8 cellular contexts compared by ENCODE assay signal in the genomic region with DNA sequence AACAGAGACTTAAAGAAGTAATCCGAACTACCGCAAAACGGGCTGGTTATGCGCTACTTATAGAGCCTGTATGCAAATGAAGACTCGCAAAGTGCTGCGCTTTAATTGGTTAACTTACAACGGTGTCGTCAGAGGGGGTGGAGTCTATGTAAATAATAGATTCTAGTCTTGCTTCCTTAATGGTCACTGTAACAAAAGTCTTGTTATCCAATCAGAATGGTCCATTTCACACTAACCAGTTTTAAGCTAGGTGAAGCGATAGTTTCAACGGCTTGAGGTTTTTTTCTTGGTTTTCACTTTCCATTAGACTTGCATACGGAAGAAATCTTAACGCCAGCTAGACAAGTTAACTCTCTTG.
DNase-seq lines count a peak whose midpoint lies in the region; ATAC-seq and TF ChIP-seq lines count a peak whose summit lies in the region.
"Not testable (repeated sequence)": the region's sequence is repeated elsewhere in the genome, so short reads cannot be mapped to it uniquely, and the experiment has no call there.

No MANE protein-coding gene starts in this region.

- not testable (repeated sequence) for TF ChIP-seq EP300 in tibial nerve (IDR thresholded peaks at IDR 0.05)

- H3K9me3 Mint-ChIP-seq in CD4-positive, alpha-beta memory T cell; activated CD8-positive, alpha-beta T cell treated with anti-CD3 and anti-CD28 coated beads for 36 hours: not testable (repeated sequence)

- POLR2A ChIA-PET in CD4-positive, alpha-beta memory T cell (lab: Charles Lee; ENCODE audit: partially characterized antibody); activated CD8-positive, alpha-beta T cell treated with anti-CD3 and anti-CD28 coated beads for 36 hours (lab: Charles Lee): not testable (repeated sequence)

- not testable (repeated sequence) for TF ChIP-seq CTCF in activated CD8-positive, alpha-beta T cell treated with anti-CD3 and anti-CD28 coated beads for 36 hours (IDR thresholded peaks at IDR 0.05); cardiac fibroblast (IDR thresholded peaks at IDR 0.05; ENCODE audit: low read depth, low read length); fibroblast of the aortic adventitia (IDR thresholded peaks at IDR 0.05; ENCODE audit: insufficient read depth, low read length); kidney epithelial cell (IDR thresholded peaks at IDR 0.05; ENCODE audit: insufficient read depth, low read length, poor library complexity, severe bottlenecking); psoas muscle (IDR thresholded peaks at IDR 0.05); tibial nerve (IDR thresholded peaks at IDR 0.05)

- H3K9me3 ChIP-seq in CD4-positive, alpha-beta memory T cell (ENCODE audit: control insufficient read depth in 1 of 2, low read length in 2 of 2); HUES6 (ENCODE audit: control insufficient read depth, insufficient read depth, low read depth, low read length); psoas muscle; tibial nerve: not testable (repeated sequence)

- not testable (repeated sequence) for H3K27me3 ChIP-seq in CD4-positive, alpha-beta memory T cell (ENCODE audit: insufficient read depth, low read length); HUES6 (ENCODE audit: control insufficient read depth, insufficient read depth, low read length); kidney epithelial cell (ENCODE audit: control insufficient read depth, insufficient read depth, low read length); psoas muscle (ENCODE audit: insufficient read depth in 3 of 3, low read length in 2 of 3); tibial nerve

- H3K4me3 Mint-ChIP-seq in CD4-positive, alpha-beta memory T cell: peak overlapping the region in 4 of 8 donors; percentile 15 to 75 (median 63)
- not testable (repeated sequence) for H3K4me3 Mint-ChIP-seq in activated CD8-positive, alpha-beta T cell treated with anti-CD3 and anti-CD28 coated beads for 36 hours

- H3K27ac ChIP-seq in CD4-positive, alpha-beta memory T cell (ENCODE audit: low read depth, low read length); HUES6 (ENCODE audit: low read depth, low read length); psoas muscle: not testable (repeated sequence)
- peak overlapping the region in 2 of 4 donors; percentile 53 to 75 for H3K27ac ChIP-seq in tibial nerve

- H3K4me1 Mint-ChIP-seq in CD4-positive, alpha-beta memory T cell; activated CD8-positive, alpha-beta T cell treated with anti-CD3 and anti-CD28 coated beads for 36 hours (ENCODE audit: low read depth): not testable (repeated sequence)

- H3K4me1 ChIP-seq in CD4-positive, alpha-beta memory T cell (ENCODE audit: insufficient read depth, low read length); HUES6 (ENCODE audit: control insufficient read depth, insufficient read depth, low read length); psoas muscle; tibial nerve: not testable (repeated sequence)

- not testable (repeated sequence) for TF ChIP-seq POLR2A in tibial nerve (IDR thresholded peaks at IDR 0.05)

- H3K4me3 ChIP-seq in CD4-positive, alpha-beta memory T cell (ENCODE audit: low read length in 2 of 2): not testable (repeated sequence)
- H3K4me3 ChIP-seq in HUES6 (ENCODE audit: low read depth, low read length): peak overlapping the region; percentile 48
- peak overlapping the region; percentile 37 to 44 for H3K4me3 ChIP-seq in cardiac fibroblast (replicated peaks in 1 of 2; ENCODE audit: low read depth in 2 of 2, low read length in 2 of 2)
- H3K4me3 ChIP-seq in fibroblast of the aortic adventitia (ENCODE audit: low read depth, low read length): peak overlapping the region; percentile 66
- peak overlapping the region; percentile 44 for H3K4me3 ChIP-seq in kidney epithelial cell (ENCODE audit: low read depth, low read length)
- peak overlapping the region; percentile 54 for H3K4me3 ChIP-seq in psoas muscle
- H3K4me3 ChIP-seq in tibial nerve: peak overlapping the region; percentile 28 to 51 (median 43)

- H3K27ac Mint-ChIP-seq in CD4-positive, alpha-beta memory T cell; activated CD8-positive, alpha-beta T cell treated with anti-CD3 and anti-CD28 coated beads for 36 hours: not testable (repeated sequence)

- H3K9ac ChIP-seq in HUES6 (ENCODE audit: low read length): not testable (repeated sequence)

- H3K36me3 Mint-ChIP-seq in CD4-positive, alpha-beta memory T cell; activated CD8-positive, alpha-beta T cell treated with anti-CD3 and anti-CD28 coated beads for 36 hours (ENCODE audit: low read depth): not testable (repeated sequence)

- 0% methylated on average over 6 to 7 of the region's 12 CpGs for WGBS in psoas muscle, 3 donors
- 1 to 2% methylated on average over 12 of the region's 12 CpGs for WGBS in tibial nerve, 2 donors

- ATAC-seq in activated CD8-positive, alpha-beta T cell treated with anti-CD3 and anti-CD28 coated beads for 36 hours: peak; percentile 74
- ATAC-seq in psoas muscle: peak; percentile 87 to 96 (median 92)

- peak in 3 of 5 donors; percentile 1 to 25 (median 15) for DNase-seq in CD4-positive, alpha-beta memory T cell
- DNase-seq in activated CD8-positive, alpha-beta T cell treated with anti-CD3 and anti-CD28 coated beads for 36 hours; cardiac fibroblast (ENCODE audit: low read depth in 2 of 2); fibroblast of the aortic adventitia (ENCODE audit: low read depth); kidney epithelial cell (ENCODE audit: low read depth); psoas muscle; tibial nerve (ENCODE audit: low spot score in 2 of 2): not testable (repeated sequence)

- H3K36me3 ChIP-seq in CD4-positive, alpha-beta memory T cell (ENCODE audit: insufficient read depth, low read length); HUES6 (ENCODE audit: control insufficient read depth, insufficient read depth, low read length); kidney epithelial cell (ENCODE audit: control insufficient read depth, insufficient read depth, low read length); psoas muscle (ENCODE audit: insufficient read depth in 1 of 2, low read depth in 1 of 2); tibial nerve: not testable (repeated sequence)

- not testable (repeated sequence) for H3K27me3 Mint-ChIP-seq in CD4-positive, alpha-beta memory T cell; activated CD8-positive, alpha-beta T cell treated with anti-CD3 and anti-CD28 coated beads for 36 hours

- intact Hi-C loops in CD4-positive, alpha-beta memory T cell (cut with micrococcal nuclease); activated CD8-positive, alpha-beta T cell treated with anti-CD3 and anti-CD28 coated beads for 36 hours (cut with micrococcal nuclease); psoas muscle (cut with DNase I): not testable (repeated sequence)

- CTCF ChIA-PET in CD4-positive, alpha-beta memory T cell (lab: Charles Lee; ENCODE audit: partially characterized antibody); activated CD8-positive, alpha-beta T cell treated with anti-CD3 and anti-CD28 coated beads for 36 hours (lab: Charles Lee): not testable (repeated sequence)
